In the genomic region with DNA sequence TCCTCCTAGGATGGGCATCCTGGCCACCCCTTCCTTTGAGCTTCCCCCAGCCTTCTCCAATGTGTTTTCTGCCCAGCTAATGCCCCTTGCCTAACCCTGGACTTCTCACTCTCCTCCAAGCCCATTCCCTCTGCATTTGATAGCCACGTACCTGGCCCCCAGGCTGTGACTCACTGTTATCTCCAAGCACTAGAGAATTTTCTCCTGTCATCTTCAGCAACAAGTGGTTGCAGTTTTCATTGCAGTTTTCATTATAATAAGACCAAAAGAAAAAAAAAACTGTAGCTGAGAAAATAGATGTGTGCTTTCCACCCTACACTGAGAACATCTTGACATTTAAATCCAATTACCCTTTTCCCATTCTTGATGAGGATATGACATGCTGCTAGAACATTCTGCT, we compare ENCODE assay signal across 10 cellular contexts. TPM values are rescaled to one million over a fixed set of nuclear protein-coding genes. Genes with fewer than 3 reads are reported as not detected.
"Had no signal": no experiment of that assay in that cellular context is flagged by ENCODE, and none has a peak within 500 bp of the region (broad histone marks: within the 10 kb centered on the region; RNA-seq: fewer than 3 reads in every experiment).

No MANE protein-coding gene starts in this region.

- H3K27ac ChIP-seq: HL-60, KMS-11 had no signal

- H3K4me1 ChIP-seq: HAP-1 had no signal

- H3K27ac Mint-ChIP-seq: GM23338, IgD-negative memory B cell had no signal

- H3K36me3 Mint-ChIP-seq: IgD-negative memory B cell had no signal

- FAIRE-seq: H1, H54, HepG2 had no signal

- H3K4me3 Mint-ChIP-seq: GM23338, IgD-negative memory B cell had no signal

- H3K9me3 ChIP-seq: HAP-1 had no signal

- ATAC-seq: GM23338, HCT116, HepG2 had no signal

- H3K36me3 ChIP-seq: HAP-1 had no signal

- H3K4me2 ChIP-seq: GM23338, KMS-11 had no signal

- DNase-seq: KBM-7 had no signal

- H3K4me3 ChIP-seq: GM23338, HAP-1 had no signal

RNA-seq across cellular contexts. Expression of gene KCTD15, which starts 59.0 kb away (rescaled TPM):
- polyA plus RNA-seq: IgD-negative memory B cell had no signal
